Comparison of ENCODE assay signal across 20 cellular contexts in genomic region chr22:30598986-30599385, GRCh38. TPM values are rescaled to one million over a fixed set of nuclear protein-coding genes. Genes with fewer than 3 reads are reported as not detected.
DNase-seq lines count a peak whose midpoint lies in the region; TF ChIP-seq lines count a peak whose summit lies in the region.
"Had no signal": no experiment of that assay in that cellular context is flagged by ENCODE, and none has a peak within 500 bp of the region (broad histone marks: within the 10 kb centered on the region; RNA-seq: fewer than 3 reads in every experiment).

No MANE protein-coding gene starts in this region.

- H3K4me2 ChIP-seq in smooth muscle cell, result peak overlapping the region; percentile 12
- no peak overlapping the region for H3K4me2 ChIP-seq in osteoblast (ENCODE audit: insufficient read depth, low read length)
- H3K4me2 ChIP-seq: BLaER1 had no signal

- H3K27me3 ChIP-seq in smooth muscle cell (ENCODE audit: low read depth) (no peaks in the 10 kb centered on the region), osteoblast (ENCODE audit: insufficient read depth, low read length) (peaks cover 5% of the 10 kb centered on the region), sigmoid colon (no peaks in the 10 kb centered on the region)
- H3K27me3 ChIP-seq: BLaER1 had no signal

- no peaks in the 10 kb centered on the region for H3F3A ChIP-seq in smooth muscle cell (ENCODE audit: low read depth)

- H4K20me1 ChIP-seq in smooth muscle cell (ENCODE audit: low read depth) (no peaks in the 10 kb centered on the region), osteoblast (ENCODE audit: insufficient read depth, low read length) (no peaks in the 10 kb centered on the region)
- H4K20me1 ChIP-seq: BLaER1 had no signal

- H3K4me3 ChIP-seq in smooth muscle cell (no peak overlapping the region), osteoblast (ENCODE audit: insufficient read depth, low read length) (no peak overlapping the region), sigmoid colon (no peak overlapping the region)
- H3K4me3 ChIP-seq: BLaER1, HAP-1 had no signal

- H3K36me3 ChIP-seq in smooth muscle cell (ENCODE audit: low read depth), result no peaks in the 10 kb centered on the region
- H3K36me3 ChIP-seq in osteoblast (ENCODE audit: insufficient read depth, low read length), result no peaks in the 10 kb centered on the region
- no peaks in the 10 kb centered on the region for H3K36me3 ChIP-seq in sigmoid colon
- H3K36me3 ChIP-seq: BLaER1, HAP-1 had no signal

- TF ChIP-seq POLR2A in sigmoid colon (IDR thresholded peaks at IDR 0.05), result no peak

- no peak overlapping the region for H3K9ac ChIP-seq in smooth muscle cell (ENCODE audit: low read depth)
- H3K9ac ChIP-seq: BLaER1 had no signal

- TF ChIP-seq CTCF in 22Rv1 (IDR thresholded peaks at IDR 0.05) (no peak), smooth muscle cell (IDR thresholded peaks at IDR 0.05; ENCODE audit: borderline replicate concordance, insufficient read depth, poor library complexity, severe bottlenecking) (no peak), osteoblast (IDR thresholded peaks at IDR 0.05; ENCODE audit: extremely low read depth, low read depth, low read length) (no peak), sigmoid colon (IDR thresholded peaks at IDR 0.05) (no peak)

- 42% methylated on average over 3 of the region's 3 CpGs for WGBS in smooth muscle cell (ENCODE audit: low lambda C conversion rate)
- 83 to 93% methylated on average over 3 of the region's 3 CpGs for WGBS in sigmoid colon, 2 donors

- no peak for TF ChIP-seq EP300 in sigmoid colon (IDR thresholded peaks at IDR 0.05)

- H3K4me1 ChIP-seq in smooth muscle cell (ENCODE audit: low read depth), result no peaks in the 10 kb centered on the region
- no peaks in the 10 kb centered on the region for H3K4me1 ChIP-seq in osteoblast (ENCODE audit: insufficient read depth, low read length)
- no peaks in the 10 kb centered on the region for H3K4me1 ChIP-seq in sigmoid colon
- H3K4me1 ChIP-seq: BLaER1, HAP-1 had no signal

- intact Hi-C loops in sigmoid colon (cut with DNase I), result no loop called here

- no peaks in the 10 kb centered on the region for H3K79me2 ChIP-seq in smooth muscle cell (ENCODE audit: low read depth)
- H3K79me2 ChIP-seq in osteoblast (ENCODE audit: insufficient read depth, low read length), result no peaks in the 10 kb centered on the region

- no peaks in the 10 kb centered on the region for H3K9me3 ChIP-seq in smooth muscle cell (replicated peaks; ENCODE audit: low read depth)
- H3K9me3 ChIP-seq in osteoblast (ENCODE audit: low read depth, low read length), result no peaks in the 10 kb centered on the region
- H3K9me3 ChIP-seq in sigmoid colon, result no peaks in the 10 kb centered on the region
- H3K9me3 ChIP-seq: BLaER1, HAP-1 had no signal

- no peak overlapping the region for H2AFZ ChIP-seq in smooth muscle cell (ENCODE audit: low read depth)
- H2AFZ ChIP-seq in osteoblast (ENCODE audit: low read length), result no peak overlapping the region

- DNase-seq in M059J (ENCODE audit: low read depth) (peak; percentile 22), iris pigment epithelial cell (ENCODE audit: low read depth) (peak; percentile 37), smooth muscle cell (lab: John Stamatoyannopoulos, UW; ENCODE audit: unreplicated experiment) (no peak), GM19240 (ENCODE audit: insufficient read length, low spot score) (no peak), osteoblast (ENCODE audit: insufficient read length, low spot score, missing footprints) (no peak), sigmoid colon (no peak)
- DNase-seq: 8988T; CD4-positive, alpha-beta memory T cell; DMS153; DMS79 treated with DMSO at 0.1 percent for 48 hours; GF-D8; HFFc6; KBM-7 had no signal

- H3K27ac ChIP-seq in 22Rv1 (peak overlapping the region; percentile 69; the same call in 1 of the 2 replicates), smooth muscle cell (ENCODE audit: low read depth) (peak overlapping the region; percentile 31), osteoblast (ENCODE audit: low read depth, low read length) (no peak overlapping the region), sigmoid colon (no peak overlapping the region)
- H3K27ac ChIP-seq: BLaER1 had no signal

RNA-seq across cellular contexts. Expression of gene PES1, which starts 7.3 kb away (rescaled TPM):
- total RNA-seq in M059J (2014; rRNA removed; shearing (Covaris generic)), result 53.1 and 57.9 TPM in 2 replicates
- total RNA-seq in smooth muscle cell, result 27.4 and 35.6 TPM in 2 replicates
- polyA plus RNA-seq in smooth muscle cell, result 52.7 and 59.4 TPM in 2 replicates
- total RNA-seq in osteoblast, result 61.6 and 64.8 TPM in 2 replicates
- 10 to 100 TPM; 33.2 to 48.1 (median 43.1) TPM for total RNA-seq in sigmoid colon
- polyA plus RNA-seq in sigmoid colon, result 10 to 100 TPM; 25.0 to 64.8 (median 33.0) TPM

RNA-seq across cellular contexts. Expression of gene TCN2, which starts 8.0 kb away (rescaled TPM):
- 5.8 and 6.2 TPM in 2 replicates for total RNA-seq in M059J (2014; rRNA removed; shearing (Covaris generic))
- 3.4 and 5.2 TPM in 2 replicates for total RNA-seq in smooth muscle cell
- polyA plus RNA-seq in smooth muscle cell, result 3.1 and 3.3 TPM in 2 replicates
- total RNA-seq in osteoblast, result 13.6 and 18.8 TPM in 2 replicates
- 10 to 100 TPM; 23.5 to 45.7 (median 25.5) TPM for total RNA-seq in sigmoid colon
- 10 to 100 TPM in 2 of 3 donors, 1 to 10 TPM in 1; 8.4 to 28.7 (median 17.1) TPM for polyA plus RNA-seq in sigmoid colon

RNA-seq across cellular contexts. Expression of gene GAL3ST1, which starts 24.5 kb away (rescaled TPM):
- not detected in 2 replicates for total RNA-seq in M059J (2014; rRNA removed; shearing (Covaris generic))
- total RNA-seq in smooth muscle cell (not detected in 2 replicates), osteoblast (not detected in 2 replicates), sigmoid colon (1 to 10 TPM in 2 of 4 donors, under 1 TPM in 2; 0.68 to 2.8 (median 1.5) TPM)
- polyA plus RNA-seq in smooth muscle cell (0.35 and 0.78 TPM in 2 replicates), sigmoid colon (10 to 100 TPM in 1 of 3 donors, 1 to 10 TPM in 2; 3.6 to 10.2 (median 5.8) TPM)
- total RNA-seq: H4, HFFc6 had no signal
- polyA plus RNA-seq: CD14-positive monocyte, IgD-negative memory B cell had no signal

RNA-seq across cellular contexts. Expression of gene SLC35E4, which starts 36.6 kb away (rescaled TPM):
- total RNA-seq in M059J (2014; rRNA removed; shearing (Covaris generic)), result 7.6 and 9.0 TPM in 2 replicates
- total RNA-seq in smooth muscle cell, result 3.6 and 5.0 TPM in 2 replicates
- 4.1 and 7.2 TPM in 2 replicates for polyA plus RNA-seq in smooth muscle cell
- 13.0 TPM in 2 replicates for total RNA-seq in osteoblast
- 1 to 10 TPM; 5.0 to 7.7 (median 6.4) TPM for total RNA-seq in sigmoid colon
- 1 to 10 TPM; 1.2 to 4.0 (median 2.1) TPM for polyA plus RNA-seq in sigmoid colon

RNA-seq across cellular contexts. Expression of gene SEC14L6, which starts 52.4 kb away (rescaled TPM):
- not detected in 2 replicates for total RNA-seq in M059J (2014; rRNA removed; shearing (Covaris generic))
- total RNA-seq in smooth muscle cell, result 0.09 and 0.13 TPM in 2 replicates
- polyA plus RNA-seq in smooth muscle cell, result not detected in 2 replicates
- total RNA-seq in osteoblast, result not detected in 2 replicates
- 1 to 10 TPM in 1 of 4 donors, under 1 TPM in 2, not detected in 1; 0.41 to 4.3 (median 0.83) TPM for total RNA-seq in sigmoid colon
- under 1 TPM in 1 of 3 donors, not detected in 2; 0.10 TPM for polyA plus RNA-seq in sigmoid colon
- total RNA-seq: A673; CD4-positive, alpha-beta memory T cell; H4; HFFc6 had no signal
- polyA plus RNA-seq: CD14-positive monocyte; CD4-positive, alpha-beta memory T cell; IgD-negative memory B cell had no signal

Comparison
In these comparisons a context has a peak if more than half of its experiments do, and no peak if none do; other contexts are left out.
1. H3K27ac ChIP-seq: peak in 22Rv1 (single experiment) and smooth muscle cell (single experiment); none in osteoblast (single experiment) and sigmoid colon (0 of 4).
2. DNase-seq: peak in M059J (single experiment) and iris pigment epithelial cell (single experiment); none in smooth muscle cell (single experiment), GM19240 (single experiment), osteoblast (single experiment) and sigmoid colon (single experiment).